In the genomic region with DNA sequence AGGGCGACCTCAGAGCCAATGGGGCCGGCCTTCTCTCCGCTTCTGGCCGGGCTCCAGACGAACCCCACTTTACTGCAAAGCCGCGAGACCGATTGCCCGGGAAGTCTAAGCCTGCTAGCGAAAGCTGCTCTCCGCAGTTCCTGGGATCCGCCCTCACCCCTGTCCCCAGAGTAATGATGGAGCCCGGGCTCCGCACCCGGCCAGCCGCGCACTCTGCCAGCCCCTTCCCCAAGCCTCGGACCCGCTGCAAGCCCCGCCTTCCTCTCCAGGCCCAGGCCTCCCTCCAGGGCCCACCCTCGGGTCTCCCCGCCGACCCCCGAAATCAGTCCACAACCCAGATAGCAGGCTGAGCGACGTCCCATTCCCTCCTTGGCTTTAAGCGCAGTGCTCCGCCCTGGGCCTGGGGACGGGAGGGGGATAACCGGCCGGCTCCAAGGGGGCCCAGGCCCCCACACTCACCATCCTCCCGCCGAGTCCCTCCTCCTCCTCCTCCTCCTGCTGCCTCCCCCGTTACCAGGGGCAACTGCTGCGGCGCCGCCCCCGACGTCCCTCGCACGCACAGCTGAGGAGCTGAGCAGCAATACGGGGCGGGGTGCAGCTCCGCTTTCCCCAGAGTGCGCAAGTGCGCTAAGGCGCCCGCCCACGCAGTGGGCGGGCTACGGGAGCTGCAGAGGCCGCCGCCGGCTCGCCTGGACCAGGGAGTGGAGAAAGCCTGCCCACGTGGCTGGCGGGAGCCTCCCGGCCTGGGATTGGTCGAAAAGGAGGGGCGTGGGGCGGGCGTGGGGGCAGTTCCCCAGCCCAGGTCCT, we compare ENCODE assay signal across 8 cellular contexts. TPM values are rescaled to one million over a fixed set of nuclear protein-coding genes. Genes with fewer than 3 reads are reported as not detected.
DNase-seq lines count a peak whose midpoint lies in the region; ATAC-seq, FAIRE-seq and TF ChIP-seq lines count a peak whose summit lies in the region.

A gene with protein sequence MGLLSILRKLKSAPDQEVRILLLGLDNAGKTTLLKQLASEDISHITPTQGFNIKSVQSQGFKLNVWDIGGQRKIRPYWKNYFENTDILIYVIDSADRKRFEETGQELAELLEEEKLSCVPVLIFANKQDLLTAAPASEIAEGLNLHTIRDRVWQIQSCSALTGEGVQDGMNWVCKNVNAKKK (minus strand): TSS at position 584 of the 807 bp plus-strand sequence. CDS start 122 bp downstream, at position 462.

- no peak within 1 kb of the TSS for H2BK20ac ChIP-seq in H1 (ENCODE audit: low read length)

- H3K4ac ChIP-seq in H1 (replicated peaks; ENCODE audit: insufficient read length, low read depth, low read length) (peak within 1 kb of the TSS; percentile 75), mesendoderm (ENCODE audit: low read depth, low read length) (peak within 1 kb of the TSS; percentile 76)

- POLR2A ChIA-PET in Caco-2 (lab: Charles Lee), result interaction anchor here (0.5 to 1.8 kb wide), 19 partner anchors 18 to 1715 kb away, joined by 3 to 12 read pairs (median 5); partner anchors contain the start of genes AS3MT, LZTS2, NT5C2 and WBP1L
- POLR2A ChIA-PET in H1 (lab: Charles Lee; ENCODE audit: partially characterized antibody), result interaction anchor here (0.5 to 7.3 kb wide), 22 partner anchors 12 to 660 kb away, joined by 3 to 53 read pairs (median 4); partner anchors contain the start of genes AS3MT, CNNM2, TRIM8 and WBP1L

- intact Hi-C loops in Caco-2 (cut with micrococcal nuclease; ENCODE audit: unreplicated experiment), result loop anchor here (2.0 to 5.0 kb wide), 3 partner anchors 29 to 212 kb away; partner anchors contain the start of genes ACTR1A, SUFU and WBP1L

- no peak within 1 kb of the TSS for H3K23ac ChIP-seq in H1 (ENCODE audit: insufficient read length)
- H3K23ac ChIP-seq in mesendoderm (ENCODE audit: low read length), result peak within 1 kb of the TSS; percentile 48

- peaks cover 8% of the 10 kb centered on the region; the same call in 1 of the 2 replicates for H3K23me2 ChIP-seq in H1 (ENCODE audit: low read depth, low read length)

- peak; percentile 98 to 99 for DNase-seq in Caco-2
- DNase-seq in HT1080 (ENCODE audit: low read depth), result peak; percentile 100
- peak; percentile 97 for DNase-seq in NOMO-1 (lab: John Stamatoyannopoulos, UW; ENCODE audit: unreplicated experiment in 2 of 2)
- peak; percentile 90 to 99 (median 93) for DNase-seq in activated CD8-positive, alpha-beta memory T cell treated with anti-CD3 and anti-CD28 coated beads for 48 hours (ENCODE audit: low read depth in 2 of 3, low spot score in 2 of 3)
- peak; percentile 97 for DNase-seq in H1 (ENCODE audit: low read depth in 1 of 2, low spot score in 2 of 2)
- DNase-seq in mesendoderm, result peak; percentile 100
- peak; percentile 93 for DNase-seq in stimulated activated CD8-positive, alpha-beta memory T cell treated with anti-CD3 and anti-CD28 coated beads, Interleukin-12 subunit alpha, Interleukin-12 subunit beta, amount 100 ng/mL, for 4 hours (ENCODE audit: low read depth)

- H3K56ac ChIP-seq in H1 (replicated peaks; ENCODE audit: insufficient read length, low read depth, low read length) (peak within 1 kb of the TSS; percentile 72), mesendoderm (ENCODE audit: low read length) (peak within 1 kb of the TSS; percentile 99)

- peak within 1 kb of the TSS; percentile 95; the same call in 1 of the 2 replicates for H4K8ac ChIP-seq in H1 (ENCODE audit: extremely low read depth, insufficient read depth, low read length)
- no peak within 1 kb of the TSS for H4K8ac ChIP-seq in mesendoderm (ENCODE audit: low read depth, low read length)

- H3K4me3 Mint-ChIP-seq in Caco-2 (ENCODE audit: unreplicated experiment), result peak within 1 kb of the TSS; percentile 87

- WGBS in H1 (ENCODE audit: extremely low coverage in 1 of 2, insufficient coverage in 1 of 2, insufficient read length in 1 of 2, insufficient replicate concordance in 2 of 2, low coverage in 1 of 2, low lambda C conversion rate in 2 of 2, missing lambda C conversion rate in 1 of 2), 2 experiments, result 2% methylated on average over 45 of the region's 62 CpGs; no CpG with 5 or more reads in 1 of the 2 experiments
- no CpG with 5 or more reads among the region's 62 CpGs for WGBS in mesendoderm (ENCODE audit: extremely low coverage, insufficient coverage, low lambda C conversion rate)

- peaks cover 2 to 12% of the 10 kb centered on the region in 2 experiments for H4K20me1 ChIP-seq in H1 (replicated peaks in 1 of 2; ENCODE audit: control insufficient read depth in 1 of 2, insufficient read depth in 2 of 2, low read length in 2 of 2)

- TF ChIP-seq EP300 in H1 (IDR thresholded peaks at IDR 0.05; ENCODE audit: borderline replicate concordance in 1 of 2, low read depth in 2 of 2, low read length in 2 of 2), result 0 out of 3 replicates have a peak, but pooled peaks of 1 of the 2 experiments have one; percentile 27

- peak; percentile 75 for ATAC-seq in GM21360 (IDR thresholded peaks at IDR 0.05; ENCODE audit: unreplicated experiment)

- H3K27ac ChIP-seq in H1 (ENCODE audit: low read depth, low read length) (peak within 1 kb of the TSS; percentile 89), mesendoderm (ENCODE audit: low read depth, low read length) (peak within 1 kb of the TSS; percentile 67)

- CTCF ChIA-PET in Caco-2 (lab: Charles Lee), result interaction anchor here (0.5 to 2.3 kb wide), 15 partner anchors 9 to 1082 kb away, joined by 3 to 21 read pairs (median 4); partner anchors contain the start of gene WBP1L
- CTCF ChIA-PET in H1 (lab: Charles Lee; ENCODE audit: partially characterized antibody), result interaction anchor here (0.7 to 2.1 kb wide), 15 partner anchors 10 to 439 kb away, joined by 3 to 10 read pairs (median 3); no protein-coding TSS in a partner anchor

- H2BK12ac ChIP-seq in H1 (ENCODE audit: low read depth, low read length), result no peak within 1 kb of the TSS; the same call in 1 of the 2 replicates

- no TSS peak for BruUV-seq in Caco-2 (replicated peaks; lab: Mats Ljungman, UMichigan)

- H2BK15ac ChIP-seq in H1 (ENCODE audit: low read length) (peak within 1 kb of the TSS; percentile 94; the same call in 1 of the 2 replicates), mesendoderm (replicated peaks; ENCODE audit: low read depth) (no peak within 1 kb of the TSS)

- H3K27me3 Mint-ChIP-seq in Caco-2 (ENCODE audit: insufficient read depth, unreplicated experiment), result no peaks in the 10 kb centered on the region

- TF ChIP-seq CTCF in Caco-2 (IDR thresholded peaks at IDR 0.05; ENCODE audit: insufficient read depth in 1 of 2, low read depth in 1 of 2, low read length in 1 of 2, severe bottlenecking in 1 of 2, unreplicated experiment in 1 of 2) (peak in 1 of 2 experiments; percentile 54), H1 (IDR thresholded peaks at IDR 0.05; ENCODE audit: control extremely low read depth in 1 of 3, insufficient read depth in 1 of 3, low read depth in 1 of 3, low read length in 3 of 3) (peak in 2 of 3 experiments; percentile 42 to 66; a peak in 3 of 4 replicates)

- peak within 1 kb of the TSS; percentile 25; the same call in 1 of the 2 replicates for H2AFZ ChIP-seq in H1 (ENCODE audit: low read length)

- H3K9me3 ChIP-seq in Caco-2, result no peaks in the 10 kb centered on the region
- no peaks in the 10 kb centered on the region for H3K9me3 ChIP-seq in H1 (ENCODE audit: insufficient read depth in 2 of 2, low read depth in 1 of 2, low read length in 1 of 2)

- peak within 1 kb of the TSS; percentile 82 for H3K27ac Mint-ChIP-seq in Caco-2 (ENCODE audit: unreplicated experiment)

- H4K91ac ChIP-seq in H1 (replicated peaks; ENCODE audit: insufficient read length, low read length), result peak within 1 kb of the TSS; percentile 80

- H2BK5ac ChIP-seq in H1 (ENCODE audit: low read depth, low read length) (peak within 1 kb of the TSS; percentile 71), mesendoderm (ENCODE audit: low read length) (peak within 1 kb of the TSS; percentile 67)

- no peak for FAIRE-seq in H1 (lab: Jason Lieb, UNC)

- H3K36me3 ChIP-seq in Caco-2 (ENCODE audit: control insufficient read depth, insufficient read depth, low read length), result no peaks in the 10 kb centered on the region; the same call in 1 of the 2 replicates
- H3K36me3 ChIP-seq in H1 (ENCODE audit: control insufficient read depth in 2 of 4, insufficient read depth in 4 of 4, low read length in 3 of 4), result peaks cover 0 to 9% (median 2%) of the 10 kb centered on the region in 4 experiments; a peak in 4 of 8 replicates
- no peaks in the 10 kb centered on the region for H3K36me3 ChIP-seq in mesendoderm (ENCODE audit: control insufficient read depth, insufficient read depth, low read length)

- H3K4me1 Mint-ChIP-seq in Caco-2 (ENCODE audit: low read depth, unreplicated experiment), result peaks cover 30% of the 10 kb centered on the region

- no peaks in the 10 kb centered on the region for H3K27me3 ChIP-seq in Caco-2 (replicated peaks; ENCODE audit: control insufficient read depth, insufficient read depth, low read length)
- no peaks in the 10 kb centered on the region for H3K27me3 ChIP-seq in H1 (replicated peaks in 1 of 4; ENCODE audit: control insufficient read depth in 3 of 4, extremely low read depth in 1 of 4, insufficient read depth in 3 of 4, low read length in 3 of 4)
- no peaks in the 10 kb centered on the region for H3K27me3 ChIP-seq in mesendoderm (ENCODE audit: insufficient read depth, low read length, poor library complexity)

- H2AK5ac ChIP-seq in H1 (ENCODE audit: low read depth, low read length) (peak within 1 kb of the TSS; percentile 92; the same call in 1 of the 2 replicates), mesendoderm (ENCODE audit: low read length) (no peak within 1 kb of the TSS)

- peak within 1 kb of the TSS; percentile 78 to 83 for H3K4me2 ChIP-seq in H1 (ENCODE audit: insufficient read depth in 1 of 2, low read depth in 2 of 2, low read length in 2 of 2)
- peak within 1 kb of the TSS; percentile 62 for H3K4me2 ChIP-seq in mesendoderm (ENCODE audit: low read length)

- no peak; a peak in 1 of 4 replicates for TF ChIP-seq RAD21 in H1 (IDR thresholded peaks at IDR 0.05 in 1 of 2, conservative IDR thresholded peaks at IDR 0.05 in 1 of 2; ENCODE audit: low read depth in 2 of 2, low read length in 2 of 2)

- H3K4me1 ChIP-seq in Caco-2 (peaks cover 13% of the 10 kb centered on the region), H1 (replicated peaks in 1 of 4; ENCODE audit: control insufficient read depth in 3 of 4, insufficient read depth in 4 of 4, low read length in 3 of 4) (peaks cover 5 to 22% (median 14%) of the 10 kb centered on the region in 4 experiments; a peak in 6 of 7 replicates), mesendoderm (ENCODE audit: control insufficient read depth, low read depth, low read length) (peaks cover 22% of the 10 kb centered on the region)

- H3K4me3 ChIP-seq in Caco-2 (ENCODE audit: low read depth, low read length) (peak within 1 kb of the TSS; percentile 85), H1 (ENCODE audit: extremely low read depth in 1 of 4, insufficient read depth in 2 of 4, low read depth in 3 of 4, low read length in 4 of 4) (peak within 1 kb of the TSS; percentile 85 to 96 (median 92)), mesendoderm (ENCODE audit: low read length) (peak within 1 kb of the TSS; percentile 95)

- H3K9me3 Mint-ChIP-seq in Caco-2 (ENCODE audit: unreplicated experiment), result no peaks in the 10 kb centered on the region

- peaks cover 36% of the 10 kb centered on the region for H3K36me3 Mint-ChIP-seq in Caco-2 (ENCODE audit: insufficient read depth, unreplicated experiment)

- peak within 1 kb of the TSS; percentile 59 for H2BK120ac ChIP-seq in H1 (replicated peaks; ENCODE audit: low read depth, low read length)
- H2BK120ac ChIP-seq in mesendoderm (ENCODE audit: low read depth, low read length), result no peak within 1 kb of the TSS

- peak within 1 kb of the TSS; percentile 93 for H3K18ac ChIP-seq in H1 (ENCODE audit: extremely low read depth, low read length)
- peak within 1 kb of the TSS; percentile 33 for H3K18ac ChIP-seq in mesendoderm (ENCODE audit: low read length)

- H3K9ac ChIP-seq in H1 (replicated peaks in 1 of 4; ENCODE audit: extremely low read depth in 1 of 4, low read depth in 3 of 4, low read length in 3 of 4) (peak within 1 kb of the TSS; percentile 60 to 93 (median 88)), mesendoderm (ENCODE audit: low read length) (peak within 1 kb of the TSS; percentile 96)

- H3K79me2 ChIP-seq in H1 (ENCODE audit: control insufficient read depth in 1 of 2, insufficient read depth in 2 of 2, low read length in 2 of 2), result peaks cover 0 to 76% of the 10 kb centered on the region in 2 experiments; a peak in 2 of 4 replicates
- H3K79me2 ChIP-seq in mesendoderm (ENCODE audit: control insufficient read depth, insufficient read depth, low read length), result peaks cover 11% of the 10 kb centered on the region

- H3K79me1 ChIP-seq in H1 (ENCODE audit: low read depth, low read length), result peaks cover 4% of the 10 kb centered on the region; the same call in 1 of the 2 replicates
- H3K79me1 ChIP-seq in mesendoderm (ENCODE audit: low read length), result peaks cover 14% of the 10 kb centered on the region

- TF ChIP-seq POLR2A in H1 (IDR thresholded peaks at IDR 0.05; ENCODE audit: control extremely low read depth in 1 of 2, low read depth in 2 of 2, low read length in 2 of 2), result peak in 1 of 2 experiments; percentile 77; a peak in 2 of 3 replicates

- peak within 1 kb of the TSS; percentile 98 for H4K5ac ChIP-seq in H1 (ENCODE audit: insufficient read length, low read depth, low read length)
- no peak within 1 kb of the TSS for H4K5ac ChIP-seq in mesendoderm (ENCODE audit: low read length)

- no peak within 1 kb of the TSS for H3K14ac ChIP-seq in H1 (ENCODE audit: insufficient read length)

RNA-seq across cellular contexts. Expression of the gene that starts here (rescaled TPM):
- total RNA-seq in Caco-2 (2022), result 7.8 and 8.0 TPM in 2 replicates
- total RNA-seq in HT1080 (2014; rRNA removed; shearing (Covaris generic)), result 5.4 and 5.6 TPM in 2 replicates
- 4.6 TPM in 2 replicates for polyA plus RNA-seq in HT1080 (2015; cell fraction: cytosol; rRNA removed)
- 2.3 and 3.2 TPM in 2 replicates for polyA plus RNA-seq in HT1080 (2015; cell fraction: nucleus; rRNA removed)
- 15.3 and 16.2 TPM in 2 replicates for total RNA-seq in H1 (2021; fragmentation: NEBNext Ultra II Directional; extraction: Animal tissue kit (Norgen Biotek cat#: 25700))
- 5.3 and 8.8 TPM in 2 replicates for polyA plus RNA-seq in H1 (2011; rRNA removed)
- 10.7 TPM for polyA plus RNA-seq in H1 (2011; cell fraction: cytosol; rRNA removed)
- 4.1 TPM for polyA plus RNA-seq in H1 (2011; cell fraction: nucleus; rRNA removed)
- 17.5 to 21.4 TPM (median 19.0 TPM) in 4 replicates for polyA plus RNA-seq in H1 (2012, experiment 1 of 2)
- polyA plus RNA-seq in H1 (2012, experiment 2 of 2), result 10.8 TPM
- 16.6 TPM for polyA plus RNA-seq in H1 (2013, experiment 1 of 2)
- 18.0 TPM for polyA plus RNA-seq in H1 (2013, experiment 2 of 2)
- polyA minus RNA-seq in H1 (2011; rRNA and poly(A)+ RNA removed), result 4.5 and 5.0 TPM in 2 replicates
- polyA minus RNA-seq in H1 (2011; cell fraction: cytosol; rRNA and poly(A)+ RNA removed), result 4.0 TPM
- polyA minus RNA-seq in H1 (2011; cell fraction: nucleus; rRNA and poly(A)+ RNA removed), result 3.0 TPM
- 13.1 TPM for polyA plus RNA-seq in mesendoderm (2013, experiment 1 of 2)
- 13.3 TPM for polyA plus RNA-seq in mesendoderm (2013, experiment 2 of 2)

Comparison
In these comparisons a context has a peak if more than half of its experiments do, and no peak if none do; other contexts are left out.
1. Peak in every context shown above with its lines: DNase-seq, ATAC-seq, H3K4me3 ChIP-seq and H3K27ac ChIP-seq.